In genomic region chr5:179343902-179344300, GRCh38 we compare ENCODE assay signal across 9 cellular contexts. TPM values are rescaled to one million over a fixed set of nuclear protein-coding genes. Genes with fewer than 3 reads are reported as not detected.
DNase-seq lines count a peak whose midpoint lies in the region; ATAC-seq and TF ChIP-seq lines count a peak whose summit lies in the region.
"Had no signal": no experiment of that assay in that cellular context is flagged by ENCODE, and none has a peak within 500 bp of the region (broad histone marks: within the 10 kb centered on the region; RNA-seq: fewer than 3 reads in every experiment).

No MANE protein-coding gene starts in this region.

- H3K9ac ChIP-seq in skeletal muscle satellite cell (ENCODE audit: low read depth, low read length), result peak overlapping the region; percentile 91

- ATAC-seq in HG02870 (IDR thresholded peaks at IDR 0.05; ENCODE audit: unreplicated experiment) (no peak), HG02970 (IDR thresholded peaks at IDR 0.05; ENCODE audit: low FRiP score, unreplicated experiment) (no peak)

- H3K9me3 ChIP-seq in right atrium auricular region, result no peaks in the 10 kb centered on the region
- H3K9me3 ChIP-seq in skeletal muscle satellite cell (replicated peaks; ENCODE audit: low read length), result no peaks in the 10 kb centered on the region

- DNase-seq in DMS 273 (lab: John Stamatoyannopoulos, UW; ENCODE audit: unreplicated experiment) (peak; percentile 90), DMS 273 treated with DMSO at 0.1 percent for 48 hours (lab: John Stamatoyannopoulos, UW) (no peak), T1000 (lab: John Stamatoyannopoulos, UW) (peak; percentile 55), right atrium auricular region (ENCODE audit: low spot score) (no peak), NCI-H2196 (lab: John Stamatoyannopoulos, UW; ENCODE audit: unreplicated experiment) (no peak)

- H3K4me1 ChIP-seq in right atrium auricular region (peaks cover 0 to 27% of the 10 kb centered on the region in 2 donors), skeletal muscle satellite cell (ENCODE audit: control insufficient read depth, insufficient read depth, low read length) (peaks cover 33% of the 10 kb centered on the region)

- H3K36me3 ChIP-seq in right atrium auricular region (no peaks in the 10 kb centered on the region), skeletal muscle satellite cell (ENCODE audit: insufficient read depth, low read length) (peaks cover 25% of the 10 kb centered on the region)

- peak in 1 of 2 donors; percentile 68 for TF ChIP-seq CTCF in right atrium auricular region (IDR thresholded peaks at IDR 0.05)

- peak overlapping the region; percentile 53 to 71 for H3K27ac ChIP-seq in right atrium auricular region

- peak overlapping the region; percentile 97 for H3K4me2 ChIP-seq in skeletal muscle satellite cell (ENCODE audit: low read length)

- peak overlapping the region; percentile 58 to 67 for H3K4me3 ChIP-seq in right atrium auricular region
- H3K4me3 ChIP-seq in skeletal muscle satellite cell (ENCODE audit: low read length), result peak overlapping the region; percentile 90

- H3K27me3 ChIP-seq in right atrium auricular region (peaks cover 0 to 6% of the 10 kb centered on the region in 2 donors), skeletal muscle satellite cell (ENCODE audit: control insufficient read depth, insufficient read depth, low read length) (peaks cover 4% of the 10 kb centered on the region)

RNA-seq across cellular contexts. Expression of gene ADAMTS2, which starts 1.4 kb away (rescaled TPM):
- 10 to 100 TPM; 13.6 to 13.7 TPM for total RNA-seq in right atrium auricular region
- 52.0 and 56.0 TPM in 2 replicates for total RNA-seq in skeletal muscle satellite cell (2012; rRNA removed)
- total RNA-seq: NCI-H460 had no signal

Comparison
In these comparisons a context has a peak if more than half of its experiments do, and no peak if none do; other contexts are left out.
1. DNase-seq: peak in DMS 273 (single experiment) and T1000 (single experiment); none in DMS 273 treated with DMSO at 0.1 percent for 48 hours (single experiment), right atrium auricular region (single experiment) and NCI-H2196 (single experiment).